8 cellular contexts compared by ENCODE assay signal in the genomic region with DNA sequence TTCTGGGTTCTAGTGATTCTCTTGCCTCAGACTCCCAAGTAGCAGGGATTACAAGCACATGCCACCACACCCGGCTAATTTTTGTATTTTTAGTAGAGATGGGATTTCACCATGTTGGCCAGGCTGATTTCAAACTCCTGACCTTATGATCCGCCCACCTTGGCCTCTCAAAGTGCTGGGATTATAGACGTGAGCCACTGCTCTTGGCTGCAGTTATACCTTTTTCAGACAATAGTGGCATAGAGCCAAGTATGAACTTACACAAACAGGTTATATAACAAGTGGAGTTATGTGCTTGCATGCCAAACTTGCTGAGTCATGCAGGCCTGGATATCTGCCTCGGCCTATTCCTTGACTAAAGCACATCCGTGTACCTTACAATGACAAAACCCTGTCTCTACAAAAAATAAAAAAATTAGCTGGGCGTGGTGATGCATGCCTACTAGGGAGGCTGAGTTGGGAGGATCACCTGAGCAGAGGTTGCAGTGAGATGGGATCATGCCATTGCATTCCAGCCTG. TPM values are rescaled to one million over a fixed set of nuclear protein-coding genes. Genes with fewer than 3 reads are reported as not detected.
A peak's percentile ranks its signal among the peaks of the same experiment; 100 is the strongest.
DNase-seq lines count a peak whose midpoint lies in the region; ATAC-seq and TF ChIP-seq lines count a peak whose summit lies in the region.
"Not testable (repeated sequence)": the region's sequence is repeated elsewhere in the genome, so short reads cannot be mapped to it uniquely, and the experiment has no call there.

No MANE protein-coding gene starts in this region.

- peak; percentile 82 for TF ChIP-seq EP300 in Ishikawa (IDR thresholded peaks at IDR 0.05; ENCODE audit: borderline replicate concordance)

- H3K27me3 Mint-ChIP-seq in activated CD8-positive, alpha-beta T cell treated with anti-CD3 and anti-CD28 coated beads, Interleukin-2, amount 10 ng/mL, durations not matched to agents 7 days and 5 days (ENCODE audit: low read depth), result not testable (repeated sequence)

- in situ Hi-C loops in Caki2 (cut with HindIII; ENCODE audit: low pct_unique_long_range_greater_than_20kb, low sequenced_read_pairs), result not testable (repeated sequence)

- H3K4me2 ChIP-seq in hepatocyte; osteoblast (ENCODE audit: insufficient read depth, low read length): not testable (repeated sequence)

- H3K4me3 Mint-ChIP-seq in activated CD8-positive, alpha-beta T cell treated with anti-CD3 and anti-CD28 coated beads, Interleukin-2, amount 10 ng/mL, durations not matched to agents 7 days and 5 days, result not testable (repeated sequence)

- H3K4me3 ChIP-seq in hepatocyte; osteoblast (ENCODE audit: insufficient read depth, low read length); thoracic aorta: not testable (repeated sequence)

- H3K27ac Mint-ChIP-seq in activated CD8-positive, alpha-beta T cell treated with anti-CD3 and anti-CD28 coated beads, Interleukin-2, amount 10 ng/mL, durations not matched to agents 7 days and 5 days, result peak overlapping the region; percentile 29

- not testable (repeated sequence) for H3K27me3 ChIP-seq in hepatocyte; osteoblast (ENCODE audit: insufficient read depth, low read length); thoracic aorta (replicated peaks; ENCODE audit: insufficient read depth)

- H3K4me1 Mint-ChIP-seq in activated CD8-positive, alpha-beta T cell treated with anti-CD3 and anti-CD28 coated beads, Interleukin-2, amount 10 ng/mL, durations not matched to agents 7 days and 5 days (ENCODE audit: low read depth), result not testable (repeated sequence)

- not testable (repeated sequence) for H3K9me3 Mint-ChIP-seq in activated CD8-positive, alpha-beta T cell treated with anti-CD3 and anti-CD28 coated beads, Interleukin-2, amount 10 ng/mL, durations not matched to agents 7 days and 5 days (ENCODE audit: insufficient read depth)

- WGBS in hepatocyte (ENCODE audit: low lambda C conversion rate, missing lambda C conversion rate), result 55% methylated on average over 6 of the region's 6 CpGs

- H3K9me3 ChIP-seq in hepatocyte (ENCODE audit: low read depth); osteoblast (ENCODE audit: low read depth, low read length); thoracic aorta: not testable (repeated sequence)

- not testable (repeated sequence) for H3K9me2 ChIP-seq in hepatocyte (replicated peaks; ENCODE audit: insufficient read depth)

- not testable (repeated sequence) for ATAC-seq in activated CD8-positive, alpha-beta T cell treated with anti-CD3 and anti-CD28 coated beads, Interleukin-2, amount 10 ng/mL, durations not matched to agents 7 days and 5 days
- peak; percentile 82 for ATAC-seq in thoracic aorta (ENCODE audit: insufficient number of reproducible peaks, low FRiP score, low read depth)

- not testable (repeated sequence) for TF ChIP-seq CTCF in hepatocyte (IDR thresholded peaks at IDR 0.05; ENCODE audit: poor library complexity); osteoblast (IDR thresholded peaks at IDR 0.05; ENCODE audit: extremely low read depth, low read depth, low read length); thoracic aorta (IDR thresholded peaks at IDR 0.05)

- not testable (repeated sequence) for H4K20me1 ChIP-seq in hepatocyte (ENCODE audit: insufficient read depth, poor library complexity, severe bottlenecking); osteoblast (ENCODE audit: insufficient read depth, low read length)

- CTCF ChIA-PET in activated CD8-positive, alpha-beta T cell treated with anti-CD3 and anti-CD28 coated beads, Interleukin-2, amount 10 ng/mL, durations not matched to agents 7 days and 5 days (lab: Charles Lee), result not testable (repeated sequence)

- TF ChIP-seq RAD21 in Ishikawa (IDR thresholded peaks at IDR 0.05; ENCODE audit: low read depth), result not testable (repeated sequence)

- H3K27ac ChIP-seq in epithelial cell of prostate (peak overlapping the region; percentile 82), hepatocyte (peak overlapping the region; percentile 50), osteoblast (ENCODE audit: low read depth, low read length) (peak overlapping the region; percentile 51), thoracic aorta (peak overlapping the region; percentile 41 to 49)

- H3K36me3 ChIP-seq in hepatocyte (replicated peaks; ENCODE audit: insufficient read depth, low read depth); osteoblast (ENCODE audit: insufficient read depth, low read length); thoracic aorta: not testable (repeated sequence)

- not testable (repeated sequence) for H3K4me1 ChIP-seq in hepatocyte (ENCODE audit: insufficient read depth); osteoblast (ENCODE audit: insufficient read depth, low read length)
- H3K4me1 ChIP-seq in thoracic aorta (ENCODE audit: control insufficient read depth in 1 of 2, low read depth in 2 of 2), result peaks cover 6 to 15% of the 10 kb centered on the region in 2 donors

- H3K36me3 Mint-ChIP-seq in activated CD8-positive, alpha-beta T cell treated with anti-CD3 and anti-CD28 coated beads, Interleukin-2, amount 10 ng/mL, durations not matched to agents 7 days and 5 days (ENCODE audit: low read depth), result not testable (repeated sequence)

- not testable (repeated sequence) for H3K79me2 ChIP-seq in hepatocyte
- peaks cover 20% of the 10 kb centered on the region for H3K79me2 ChIP-seq in osteoblast (ENCODE audit: insufficient read depth, low read length)

- POLR2A ChIA-PET in activated CD8-positive, alpha-beta T cell treated with anti-CD3 and anti-CD28 coated beads, Interleukin-2, amount 10 ng/mL, durations not matched to agents 7 days and 5 days (lab: Charles Lee), result not testable (repeated sequence)

- not testable (repeated sequence) for H2AFZ ChIP-seq in hepatocyte; osteoblast (ENCODE audit: low read length)

- DNase-seq in Caki2 (ENCODE audit: low read depth), result peak; percentile 84
- DNase-seq in NOMO-1 (lab: John Stamatoyannopoulos, UW; ENCODE audit: unreplicated experiment in 2 of 2), result peak; percentile 3 to 14
- not testable (repeated sequence) for DNase-seq in activated CD8-positive, alpha-beta T cell treated with anti-CD3 and anti-CD28 coated beads, Interleukin-2, amount 10 ng/mL, durations not matched to agents 7 days and 5 days; thoracic aorta (ENCODE audit: low spot score)
- DNase-seq in epithelial cell of prostate (ENCODE audit: low read depth, low spot score), result peak; percentile 96
- peak; percentile 70 for DNase-seq in hepatocyte (ENCODE audit: low spot score)
- peak; percentile 58 for DNase-seq in osteoblast (ENCODE audit: insufficient read length, low spot score, missing footprints)

TF ChIP-seq in Ishikawa, 13 proteins besides CTCF, POLR2A, EP300 and RAD21:
- TF ChIP-seq NFIC (IDR thresholded peaks at IDR 0.05) (peak; percentile 100), FOXM1 (IDR thresholded peaks at IDR 0.05; ENCODE audit: borderline replicate concordance, low read depth) (peak; percentile 46; the same call in 1 of the 2 replicates), EGR1 (IDR thresholded peaks at IDR 0.05) (peak; percentile 72), TEAD4 (IDR thresholded peaks at IDR 0.05) (peak; percentile 94), CEBPB (IDR thresholded peaks at IDR 0.05) (0 out of 2 replicates have a peak, but pooled peaks have one; percentile 42), YY1 (IDR thresholded peaks at IDR 0.05; ENCODE audit: low read depth) (peak; percentile 16; the same call in 1 of the 2 replicates), TCF12 (IDR thresholded peaks at IDR 0.05; ENCODE audit: low read depth) (peak; percentile 91)
- TF ChIP-seq, protein P1, sequence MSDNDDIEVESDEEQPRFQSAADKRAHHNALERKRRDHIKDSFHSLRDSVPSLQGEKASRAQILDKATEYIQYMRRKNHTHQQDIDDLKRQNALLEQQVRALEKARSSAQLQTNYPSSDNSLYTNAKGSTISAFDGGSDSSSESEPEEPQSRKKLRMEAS (IDR thresholded peaks at IDR 0.05), result peak; percentile 62; the same call in 1 of the 2 replicates
- TF ChIP-seq, protein P2, sequence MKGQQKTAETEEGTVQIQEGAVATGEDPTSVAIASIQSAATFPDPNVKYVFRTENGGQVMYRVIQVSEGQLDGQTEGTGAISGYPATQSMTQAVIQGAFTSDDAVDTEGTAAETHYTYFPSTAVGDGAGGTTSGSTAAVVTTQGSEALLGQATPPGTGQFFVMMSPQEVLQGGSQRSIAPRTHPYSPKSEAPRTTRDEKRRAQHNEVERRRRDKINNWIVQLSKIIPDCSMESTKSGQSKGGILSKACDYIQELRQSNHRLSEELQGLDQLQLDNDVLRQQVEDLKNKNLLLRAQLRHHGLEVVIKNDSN (IDR thresholded peaks at IDR 0.05), result 0 out of 2 replicates have a peak, but pooled peaks have one; percentile 54

RNA-seq across cellular contexts. Expression of a gene that starts 47.1 kb away (rescaled TPM):
- total RNA-seq in Caki2 (2014; rRNA removed; shearing (Covaris generic); ENCODE audit: low replicate concordance), result 14.8 and 26.2 TPM in 2 replicates
- total RNA-seq in activated CD8-positive, alpha-beta T cell treated with anti-CD3 and anti-CD28 coated beads, Interleukin-2, amount 10 ng/mL, durations not matched to agents 7 days and 5 days, result 1 to 10 TPM in 1 of 2 experiments, under 1 TPM in 1; 0.81 to 1.2 TPM
- total RNA-seq in hepatocyte (54.6 and 72.0 TPM in 2 replicates), osteoblast (16.6 and 18.3 TPM in 2 replicates), thoracic aorta (10 to 100 TPM; 22.4 to 29.8 TPM)
- polyA plus RNA-seq in hepatocyte, result 86.4 and 97.1 TPM in 2 replicates

RNA-seq across cellular contexts. Expression of a gene that starts 52.4 kb away (rescaled TPM):
- 22.9 and 31.2 TPM in 2 replicates for total RNA-seq in Caki2 (2014; rRNA removed; shearing (Covaris generic); ENCODE audit: low replicate concordance)
- total RNA-seq in activated CD8-positive, alpha-beta T cell treated with anti-CD3 and anti-CD28 coated beads, Interleukin-2, amount 10 ng/mL, durations not matched to agents 7 days and 5 days, result 10 to 100 TPM; 21.8 to 22.7 TPM
- total RNA-seq in hepatocyte, result 36.5 and 40.9 TPM in 2 replicates
- polyA plus RNA-seq in hepatocyte, result 0.09 and 0.60 TPM in 2 replicates
- total RNA-seq in osteoblast, result 19.2 and 22.8 TPM in 2 replicates
- 10 to 100 TPM; 28.8 to 28.9 TPM for total RNA-seq in thoracic aorta

RNA-seq across cellular contexts. Expression of a gene that starts 58.5 kb away (rescaled TPM):
- 0.14 TPM in 1 of 2 replicates, not detected in the other for total RNA-seq in Caki2 (2014; rRNA removed; shearing (Covaris generic); ENCODE audit: low replicate concordance)
- 10 to 100 TPM; 10.4 to 11.1 TPM for total RNA-seq in activated CD8-positive, alpha-beta T cell treated with anti-CD3 and anti-CD28 coated beads, Interleukin-2, amount 10 ng/mL, durations not matched to agents 7 days and 5 days
- total RNA-seq in hepatocyte (1.8 and 4.5 TPM in 2 replicates), osteoblast (1.8 and 3.6 TPM in 2 replicates), thoracic aorta (10 to 100 TPM in 1 of 2 donors, 1 to 10 TPM in 1; 5.4 to 15.0 TPM)
- 2.8 and 3.3 TPM in 2 replicates for polyA plus RNA-seq in hepatocyte
